13 cellular contexts compared by ENCODE assay signal in genomic region chr14:94599656-94600004, GRCh38. TPM values are rescaled to one million over a fixed set of nuclear protein-coding genes. Genes with fewer than 3 reads are reported as not detected.
DNase-seq lines count a peak whose midpoint lies in the region; ATAC-seq and TF ChIP-seq lines count a peak whose summit lies in the region.
"Had no signal": no experiment of that assay in that cellular context is flagged by ENCODE, and none has a peak within 500 bp of the region (broad histone marks: within the 10 kb centered on the region; RNA-seq: fewer than 3 reads in every experiment).

No MANE protein-coding gene starts in this region.

- H3K27me3 ChIP-seq in PC-9 (ENCODE audit: insufficient read depth, low read depth): no peaks in the 10 kb centered on the region
- H3K27me3 ChIP-seq in testis: no peaks in the 10 kb centered on the region

- no peaks in the 10 kb centered on the region for H3K9me2 ChIP-seq in PC-9 (ENCODE audit: insufficient read depth)

- no peaks in the 10 kb centered on the region; the same call in 1 of the 2 replicates for H3K4me1 ChIP-seq in PC-9 (replicated peaks; ENCODE audit: insufficient read depth)
- peaks cover 17% of the 10 kb centered on the region for H3K4me1 ChIP-seq in mucosa of descending colon (ENCODE audit: low read depth)
- peaks cover 80% of the 10 kb centered on the region for H3K4me1 ChIP-seq in testis

- no peaks in the 10 kb centered on the region for H4K20me1 ChIP-seq in PC-9 (ENCODE audit: insufficient read depth)

- DNase-seq in PC-9: no peak
- DNase-seq in coronary artery (ENCODE audit: low spot score): no peak
- no peak for DNase-seq in mucosa of descending colon
- DNase-seq in testis: no peak
- DNase-seq in SIG-M5 (lab: John Stamatoyannopoulos, UW): no peak
- no peak for DNase-seq in NCI-H446 (lab: John Stamatoyannopoulos, UW)
- DNase-seq in AG20443 (ENCODE audit: low spot score): no peak
- DNase-seq: activated CD4-positive, alpha-beta T cell treated with anti-CD3 and anti-CD28 coated beads for 1 hour; activated gamma-delta T cell; Kasumi-1; NCI-H446 treated with DMSO at 0.1 percent for 48 hours; stimulated activated CD4-positive, alpha-beta T cell treated with anti-CD3 and anti-CD28 coated beads, Interleukin-4, amount 100 ng/mL, for 24 hours had no signal

- ATAC-seq in mucosa of descending colon: peak; percentile 16
- ATAC-seq in HG03469 (IDR thresholded peaks at IDR 0.05; ENCODE audit: unreplicated experiment): no peak

- CTCF ChIA-PET in PC-9 (lab: Charles Lee): no interaction called here

- H3K4me3 ChIP-seq in PC-9 (no peak overlapping the region), coronary artery (no peak overlapping the region), mucosa of descending colon (no peak overlapping the region), testis (no peak overlapping the region)

- intact Hi-C loops in PC-9 (cut with micrococcal nuclease; ENCODE audit: unreplicated experiment) (no loop called here), mucosa of descending colon (cut with DNase I, micrococcal nuclease) (no loop called here), testis (cut with DNase I; ENCODE audit: low total_unique reads) (no loop called here)

- no peak overlapping the region for H3K4me2 ChIP-seq in PC-9

- H3K9me3 ChIP-seq in PC-9 (ENCODE audit: insufficient read depth, low read depth) (no peaks in the 10 kb centered on the region), mucosa of descending colon (no peaks in the 10 kb centered on the region), testis (no peaks in the 10 kb centered on the region)

- no peak for TF ChIP-seq CTCF in PC-9 (conservative IDR thresholded peaks at IDR 0.05)
- TF ChIP-seq CTCF in coronary artery (IDR thresholded peaks at IDR 0.05): no peak
- no peak for TF ChIP-seq CTCF in mucosa of descending colon (IDR thresholded peaks at IDR 0.05)
- no peak for TF ChIP-seq CTCF in testis (IDR thresholded peaks at IDR 0.05)

- no peaks in the 10 kb centered on the region for H3F3A ChIP-seq in PC-9 (ENCODE audit: insufficient read depth, low read depth)

- H2AFZ ChIP-seq in PC-9: no peak overlapping the region

- H3K36me3 ChIP-seq in PC-9 (ENCODE audit: low read depth): no peaks in the 10 kb centered on the region
- H3K36me3 ChIP-seq in mucosa of descending colon (ENCODE audit: low read depth): no peaks in the 10 kb centered on the region
- no peaks in the 10 kb centered on the region for H3K36me3 ChIP-seq in testis (ENCODE audit: low read depth, missing control alignments)

- H3K27ac ChIP-seq in PC-9: peak overlapping the region; percentile 69
- H3K27ac ChIP-seq in coronary artery: peak overlapping the region; percentile 65 to 82
- peak overlapping the region; percentile 78 to 88 for H3K27ac ChIP-seq in testis

- POLR2A ChIA-PET in PC-9 (lab: Charles Lee; ENCODE audit: unreplicated experiment): no interaction called here

- no peak for TF ChIP-seq POLR2A in testis (IDR thresholded peaks at IDR 0.05)

- WGBS in testis, 2 donors: 26 to 38% methylated on average over 3 of the region's 3 CpGs

- H3K79me2 ChIP-seq in PC-9 (ENCODE audit: low read depth): no peaks in the 10 kb centered on the region

- BruUV-seq in PC-9 (replicated peaks; lab: Mats Ljungman, UMichigan): no TSS peak

RNA-seq across cellular contexts. Expression of gene SERPINA3, which starts 12.6 kb away (rescaled TPM):
- total RNA-seq in PC-9 (2021) (not detected in 2 replicates), mucosa of descending colon (10 to 100 TPM in 2 of 3 donors, 1 to 10 TPM in 1; 3.1 to 43.9 (median 41.3) TPM), testis (100 to 1,000 TPM in 1 of 2 donors, 10 to 100 TPM in 1; 27.4 to 238 TPM)
- polyA plus RNA-seq in testis (ENCODE audit: insufficient read depth, low read depth, low replicate concordance): 28.2 TPM

RNA-seq across cellular contexts. Expression of gene SERPINA5, which starts 18.4 kb away (rescaled TPM):
- total RNA-seq in PC-9 (2021) (not detected in 2 replicates), mucosa of descending colon (1 to 10 TPM in 1 of 3 donors, under 1 TPM in 1, not detected in 1; 0.53 to 3.8 TPM), testis (1,000 to 10,000 TPM in 1 of 2 donors, 100 to 1,000 TPM in 1; 940 to 1,154 TPM)
- polyA plus RNA-seq in testis (ENCODE audit: insufficient read depth, low read depth, low replicate concordance): 1,170 TPM

RNA-seq across cellular contexts. Expression of gene SERPINA4, which starts 38.4 kb away (rescaled TPM):
- total RNA-seq in PC-9 (2021) (not detected in 2 replicates), mucosa of descending colon (not detected), testis (under 1 TPM in 1 of 2 donors, not detected in 1; 0.19 TPM)
- 0.25 TPM for polyA plus RNA-seq in testis (ENCODE audit: insufficient read depth, low read depth, low replicate concordance)

Comparison
In these comparisons a context has a peak if more than half of its experiments do, and no peak if none do; other contexts are left out.
1. RNA of gene SERPINA5, which starts 18.4 kb away (total RNA-seq): 940 to 1,154 TPM in testis; 0.53 to 3.8 TPM in mucosa of descending colon and not detected in PC-9; every median in the first group is over 100 times any median in the second.
2. Peak in every context shown above with its lines, with median percentiles within 50 percentile points of each other: H3K27ac ChIP-seq.